Comparison of ENCODE assay signal across 13 cellular contexts in genomic region chr1:178267646-178268094, GRCh38.
DNase-seq lines count a peak whose midpoint lies in the region; ATAC-seq and TF ChIP-seq lines count a peak whose summit lies in the region.
"Had no signal": no experiment of that assay in that cellular context is flagged by ENCODE, and none has a peak within 500 bp of the region (broad histone marks: within the 10 kb centered on the region; RNA-seq: fewer than 3 reads in every experiment).

No MANE protein-coding gene starts in this region.

- no peaks in the 10 kb centered on the region for H3K36me3 Mint-ChIP-seq in naive thymus-derived CD8-positive, alpha-beta T cell
- H3K36me3 Mint-ChIP-seq: activated naive CD4-positive, alpha-beta T cell treated with anti-CD3 and anti-CD28 coated beads, Interleukin-2, amount 50 U/mL, for 24 hours had no signal

- H3K4me3 ChIP-seq in brain microvascular endothelial cell (ENCODE audit: low read depth, low read length) (no peak overlapping the region), vagina (no peak overlapping the region)
- H3K4me3 ChIP-seq: psoas muscle had no signal

- no peak overlapping the region for H3K27ac Mint-ChIP-seq in naive thymus-derived CD8-positive, alpha-beta T cell
- H3K27ac Mint-ChIP-seq: activated CD4-positive, alpha-beta memory T cell treated with anti-CD3 and anti-CD28 coated beads, Interleukin-2, amount 10 ng/mL, durations not matched to agents 7 days and 5 days; activated naive CD4-positive, alpha-beta T cell treated with anti-CD3 and anti-CD28 coated beads, Interleukin-2, amount 50 U/mL, for 24 hours had no signal

- in situ Hi-C loops in brain microvascular endothelial cell (cut with HindIII; ENCODE audit: low pct_ligation_motif_present, low sequenced_read_pairs) = no loop called here

- no peaks in the 10 kb centered on the region for H3K27me3 ChIP-seq in brain microvascular endothelial cell (replicated peaks)
- no peaks in the 10 kb centered on the region for H3K27me3 ChIP-seq in vagina

- no peak for TF ChIP-seq CTCF in brain microvascular endothelial cell (IDR thresholded peaks at IDR 0.05; ENCODE audit: low read depth, low read length, missing control alignments)
- no peak for TF ChIP-seq CTCF in vagina (IDR thresholded peaks at IDR 0.05)

- no peak for TF ChIP-seq POLR2A in vagina (IDR thresholded peaks at IDR 0.05)

- POLR2A ChIA-PET in naive thymus-derived CD8-positive, alpha-beta T cell (lab: Charles Lee) = no interaction called here

- peak; percentile 75 for DNase-seq in A172 (ENCODE audit: low spot score)
- DNase-seq in HS-27A (ENCODE audit: low read depth) = peak; percentile 51
- DNase-seq in brain microvascular endothelial cell = no peak
- DNase-seq in islet precursor cell = peak; percentile 89
- DNase-seq in naive thymus-derived CD8-positive, alpha-beta T cell = no peak
- DNase-seq in RKO (ENCODE audit: low spot score) = no peak
- no peak for DNase-seq in vagina (ENCODE audit: extremely low spot score in 2 of 2)
- no peak for DNase-seq in stimulated activated naive CD4-positive, alpha-beta T cell (lab: John Stamatoyannopoulos, UW)
- DNase-seq: activated CD4-positive, alpha-beta memory T cell treated with anti-CD3 and anti-CD28 coated beads, Interleukin-2, amount 10 ng/mL, durations not matched to agents 7 days and 5 days; left cardiac atrium; NCI-H748 treated with DMSO at 0.1 percent for 48 hours; psoas muscle had no signal

- H3K9me3 ChIP-seq in vagina = no peaks in the 10 kb centered on the region
- H3K9me3 ChIP-seq: psoas muscle had no signal

- no peak for ATAC-seq in naive thymus-derived CD8-positive, alpha-beta T cell
- ATAC-seq: left cardiac atrium, psoas muscle had no signal

- H3K27ac ChIP-seq in brain microvascular endothelial cell (peak overlapping the region; percentile 20), vagina (no peak overlapping the region)
- H3K27ac ChIP-seq: psoas muscle had no signal

- no peaks in the 10 kb centered on the region for H3K4me1 ChIP-seq in vagina
- H3K4me1 ChIP-seq: psoas muscle had no signal

- no peak overlapping the region for H3K4me3 Mint-ChIP-seq in naive thymus-derived CD8-positive, alpha-beta T cell
- H3K4me3 Mint-ChIP-seq: activated CD4-positive, alpha-beta memory T cell treated with anti-CD3 and anti-CD28 coated beads, Interleukin-2, amount 10 ng/mL, durations not matched to agents 7 days and 5 days; activated naive CD4-positive, alpha-beta T cell treated with anti-CD3 and anti-CD28 coated beads, Interleukin-2, amount 50 U/mL, for 24 hours had no signal

- H3K36me3 ChIP-seq in brain microvascular endothelial cell (replicated peaks) (no peaks in the 10 kb centered on the region), vagina (no peaks in the 10 kb centered on the region)

- intact Hi-C loops in vagina (cut with DNase I) = no loop called here

- peaks cover 0 to 19% (median 2%) of the 10 kb centered on the region in 5 donors for H3K27me3 Mint-ChIP-seq in naive thymus-derived CD8-positive, alpha-beta T cell
- H3K27me3 Mint-ChIP-seq: activated CD4-positive, alpha-beta memory T cell treated with anti-CD3 and anti-CD28 coated beads, Interleukin-2, amount 10 ng/mL, durations not matched to agents 7 days and 5 days had no signal

- H3K9me3 Mint-ChIP-seq in naive thymus-derived CD8-positive, alpha-beta T cell = peaks cover 0 to 9% (median 2%) of the 10 kb centered on the region in 9 donors

- H3K4me1 Mint-ChIP-seq in naive thymus-derived CD8-positive, alpha-beta T cell = no peaks in the 10 kb centered on the region
- H3K4me1 Mint-ChIP-seq: activated CD4-positive, alpha-beta memory T cell treated with anti-CD3 and anti-CD28 coated beads, Interleukin-2, amount 10 ng/mL, durations not matched to agents 7 days and 5 days; activated naive CD4-positive, alpha-beta T cell treated with anti-CD3 and anti-CD28 coated beads, Interleukin-2, amount 50 U/mL, for 24 hours had no signal

Comparison
In these comparisons a context has a peak if more than half of its experiments do, and no peak if none do; other contexts are left out.
1. DNase-seq: peak in A172 (single experiment), HS-27A (single experiment) and islet precursor cell (single experiment); none in brain microvascular endothelial cell (single experiment), naive thymus-derived CD8-positive, alpha-beta T cell (0 of 10), RKO (single experiment), vagina (0 of 2) and stimulated activated naive CD4-positive, alpha-beta T cell (0 of 6).